Comparison of ENCODE assay signal across 20 cellular contexts in the genomic region with DNA sequence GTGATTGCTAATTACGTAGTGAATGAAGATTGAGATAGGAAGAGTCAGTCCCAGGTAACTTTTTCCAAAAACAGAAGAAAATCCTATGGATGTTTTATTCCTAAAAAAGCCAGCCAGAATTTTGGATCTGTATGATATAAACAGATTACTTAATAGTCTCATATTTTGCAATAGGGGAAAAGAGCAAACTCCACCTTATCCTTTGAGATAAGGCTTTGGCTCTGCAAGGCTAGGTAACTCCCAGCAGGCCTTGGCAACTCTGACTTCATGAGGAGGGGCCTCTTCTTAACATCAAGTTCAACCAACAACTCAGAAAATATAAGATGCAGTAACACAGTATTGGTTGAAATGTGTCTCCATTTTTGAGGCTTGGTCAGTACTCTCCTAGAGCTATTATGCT.
"Had no signal": no experiment of that assay in that cellular context is flagged by ENCODE, and none has a peak within 500 bp of the region (broad histone marks: within the 10 kb centered on the region; RNA-seq: fewer than 3 reads in every experiment).

No MANE protein-coding gene starts in this region.

- ATAC-seq: gastrocnemius medialis; heart right ventricle; left ventricle myocardium superior; naive thymus-derived CD4-positive, alpha-beta T cell had no signal

- DNase-seq: cortex of kidney; dorsolateral prefrontal cortex; effector CD8-positive, alpha-beta T cell; gastrocnemius medialis; heart right ventricle; islet precursor cell; left ventricle myocardium superior; naive thymus-derived CD4-positive, alpha-beta T cell; nephron progenitor cell; posterior cingulate gyrus; sigmoid colon; stimulated activated CD4-positive, alpha-beta T cell treated with anti-CD3 and anti-CD28 coated beads, Interleukin-12 subunit alpha, Interleukin-12 subunit beta, amount 100 ng/mL, for 4 hours; stimulated activated naive CD4-positive, alpha-beta T cell; stomach; substantia nigra; trophoblast cell had no signal

- H3K9me3 Mint-ChIP-seq: naive thymus-derived CD4-positive, alpha-beta T cell; nephron progenitor cell had no signal

- H3K4me3 Mint-ChIP-seq: naive thymus-derived CD4-positive, alpha-beta T cell; nephron progenitor cell had no signal

- H3K27me3 ChIP-seq: dorsolateral prefrontal cortex, gastrocnemius medialis, heart right ventricle, sigmoid colon, stomach had no signal

- H3K9me3 ChIP-seq: gastrocnemius medialis, heart right ventricle, sigmoid colon, stomach, thoracic aorta had no signal

- H3K4me1 Mint-ChIP-seq: nephron progenitor cell had no signal

- H3K36me3 ChIP-seq: gastrocnemius medialis, heart right ventricle, sigmoid colon, stomach, thoracic aorta had no signal

- H3K4me1 ChIP-seq: sigmoid colon had no signal

- H3K36me3 Mint-ChIP-seq: naive thymus-derived CD4-positive, alpha-beta T cell had no signal

- H3K27ac ChIP-seq: dorsolateral prefrontal cortex, sigmoid colon, skin epidermis, thoracic aorta had no signal

- H3K27ac Mint-ChIP-seq: naive thymus-derived CD4-positive, alpha-beta T cell; nephron progenitor cell had no signal

- H3K4me3 ChIP-seq: dorsolateral prefrontal cortex, gastrocnemius medialis, heart right ventricle, sigmoid colon, skin epidermis, stomach, thoracic aorta had no signal

- FAIRE-seq: endometrium, urothelium cell line had no signal
